ENCODE assay signal across 23 cellular contexts in the genomic region with DNA sequence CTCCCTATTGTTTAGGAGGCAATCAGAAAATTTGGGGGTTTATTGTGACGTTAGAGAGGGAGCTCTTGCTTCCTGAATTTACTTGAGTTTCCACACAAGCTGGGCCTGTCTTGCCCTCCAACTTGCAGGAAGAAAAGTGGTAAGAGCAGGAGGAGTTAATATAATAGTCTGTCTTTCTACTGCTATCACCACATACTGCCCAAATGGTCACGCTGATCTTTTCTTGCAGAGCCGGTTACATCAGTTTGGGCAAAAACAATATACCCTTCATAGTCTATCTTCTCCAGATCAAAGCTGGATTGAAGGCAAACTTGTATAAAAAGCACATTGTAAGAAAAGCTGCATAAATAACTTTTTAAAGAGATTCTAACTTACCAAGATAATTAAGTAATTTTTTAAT.
"Had no signal": no experiment of that assay in that cellular context is flagged by ENCODE, and none has a peak within 500 bp of the region (broad histone marks: within the 10 kb centered on the region; RNA-seq: fewer than 3 reads in every experiment).

No MANE protein-coding gene starts in this region.

- H3K27me3 ChIP-seq: neural progenitor cell, ovary, right lobe of liver, sigmoid colon, stomach, thyroid gland, tibial nerve, upper lobe of left lung, vagina had no signal

- DNase-seq: occipital lobe; ovary; posterior cingulate gyrus; psoas muscle; right cardiac atrium; right lobe of liver; sigmoid colon; small intestine; stimulated activated CD4-positive, alpha-beta T cell treated with anti-CD3 and anti-CD28 coated beads, Interleukin-15, amount 100 ng/mL, for 24 hours; stimulated activated CD4-positive, alpha-beta T cell treated with anti-CD3 and anti-CD28 coated beads, Interleukin-2, amount 100 ng/mL, for 24 hours; stimulated activated CD4-positive, alpha-beta T cell treated with anti-CD3 and anti-CD28 coated beads, Interleukin-2, amount 100 ng/mL, for 48 hours; stimulated activated CD4-positive, alpha-beta T cell treated with anti-CD3 and anti-CD28 coated beads, Interleukin-4, amount 100 ng/mL, for 24 hours; stimulated activated naive B cell treated with anti-CD40 and anti-IgM and Interleukin-4, amounts not matched to agents 10 μg/mL and 1 μg/mL and 100 μg/mL, for 72 hours; stimulated activated naive CD4-positive, alpha-beta T cell treated with Interleukin-2 at 50 U/mL for 16 hours; stomach; thyroid gland; upper lobe of left lung had no signal

- ATAC-seq: psoas muscle; right cardiac atrium; right lobe of liver; stimulated activated effector memory CD8-positive, alpha-beta T cell treated with anti-CD3 and anti-CD28 coated beads, Interleukin-12 subunit alpha, Interleukin-12 subunit beta, amount 100 ng/mL, for 72 hours; stimulated activated naive B cell treated with anti-CD40 and anti-IgM and Interleukin-4, amounts not matched to agents 10 μg/mL and 1 μg/mL and 100 μg/mL, for 72 hours had no signal

- H3K4me1 ChIP-seq: neural progenitor cell, parathyroid adenoma, right lobe of liver, thyroid gland, upper lobe of left lung had no signal

- H3K36me3 ChIP-seq: neural progenitor cell, ovary, right lobe of liver, sigmoid colon, stomach, thoracic aorta, thyroid gland, tibial nerve, upper lobe of left lung, vagina had no signal

- H3K9me3 ChIP-seq: ovary, psoas muscle, right lobe of liver, sigmoid colon, stomach, thoracic aorta, thyroid gland, tibial nerve, upper lobe of left lung, vagina had no signal

- H3K4me3 ChIP-seq: neural progenitor cell, ovary, psoas muscle, right lobe of liver, sigmoid colon, stomach, thoracic aorta, thyroid gland, tibial nerve, upper lobe of left lung, vagina had no signal

- H3K27ac ChIP-seq: neural progenitor cell, ovary, parathyroid adenoma, psoas muscle, right lobe of liver, sigmoid colon, stomach, thoracic aorta, thyroid gland, tibial nerve, upper lobe of left lung, vagina had no signal
